In the genomic region with DNA sequence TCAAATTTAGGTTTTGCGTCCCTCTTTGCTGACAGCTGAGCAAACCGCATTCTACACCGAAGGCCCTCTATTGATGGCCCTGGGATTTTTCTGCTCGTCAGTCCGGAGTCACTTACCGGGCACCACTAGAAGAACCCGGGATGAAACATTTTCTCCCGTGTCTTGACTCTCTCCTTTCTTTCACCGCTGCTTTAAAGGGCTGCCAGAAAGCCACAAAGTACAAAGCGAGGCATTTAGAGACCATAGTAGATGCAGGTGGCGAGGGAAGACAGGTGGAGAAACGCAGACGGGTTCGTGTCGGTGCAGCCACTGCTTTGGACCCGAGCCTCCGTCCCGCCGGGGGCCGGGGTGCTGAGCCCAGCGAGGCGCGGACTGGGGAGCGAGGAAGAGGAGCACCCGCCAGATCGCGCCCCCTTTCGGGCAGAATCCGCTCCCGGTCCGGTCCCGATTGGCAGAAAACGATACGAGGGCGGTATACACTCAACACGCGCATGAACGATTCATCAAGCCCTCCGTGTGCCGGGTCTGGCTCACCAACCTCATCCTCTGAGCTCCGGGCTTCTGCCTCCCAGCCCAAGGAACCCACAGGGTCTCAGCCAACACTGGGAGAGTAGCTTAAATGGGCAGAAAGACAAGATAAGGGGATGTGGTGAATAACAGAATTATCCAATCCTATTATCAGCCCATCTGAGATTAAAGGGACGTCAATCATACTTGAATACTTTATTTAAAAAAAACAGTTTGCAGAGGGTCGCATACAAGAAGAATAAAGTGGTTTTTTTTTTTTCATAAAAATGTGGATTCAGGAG, we compare ENCODE assay signal across 8 cellular contexts.
DNase-seq lines count a peak whose midpoint lies in the region; ATAC-seq and TF ChIP-seq lines count a peak whose summit lies in the region.

No MANE protein-coding gene starts in this region.

- H3K9ac ChIP-seq in BLaER1 = peak overlapping the region; percentile 84

- no peaks in the 10 kb centered on the region for H3K36me3 ChIP-seq in BLaER1
- no peaks in the 10 kb centered on the region for H3K36me3 ChIP-seq in lower lobe of right lung

- no peaks in the 10 kb centered on the region for H3K9me3 Mint-ChIP-seq in activated CD4-positive, alpha-beta memory T cell treated with anti-CD3 and anti-CD28 coated beads for 36 hours

- peak; percentile 59 for ATAC-seq in GM19372 (IDR thresholded peaks at IDR 0.05; ENCODE audit: low read depth, unreplicated experiment)
- ATAC-seq in lower lobe of right lung = peak; percentile 92 to 94

- POLR2A ChIA-PET in activated CD4-positive, alpha-beta memory T cell treated with anti-CD3 and anti-CD28 coated beads for 36 hours (lab: Charles Lee) = interaction anchor here (0.8 to 2.3 kb wide), 5 partner anchors 25 to 177 kb away, joined by 3 to 10 read pairs (median 5); no protein-coding TSS in a partner anchor

- intact Hi-C loops in activated CD4-positive, alpha-beta memory T cell treated with anti-CD3 and anti-CD28 coated beads for 36 hours (cut with micrococcal nuclease) = loop anchor here (1.0 to 5.0 kb wide), 6 partner anchors 24 to 142 kb away; partner anchors contain the start of gene TRIM27
- intact Hi-C loops in lower lobe of right lung (cut with DNase I) = loop anchor here (5.0 kb wide), 1 partner anchor 178 kb away; no protein-coding TSS in a partner anchor

- peak overlapping the region; percentile 86 for H3K4me3 Mint-ChIP-seq in activated CD4-positive, alpha-beta memory T cell treated with anti-CD3 and anti-CD28 coated beads for 36 hours

- peak overlapping the region; percentile 75 for H3K4me3 ChIP-seq in BLaER1
- H3K4me3 ChIP-seq in lower lobe of right lung = peak overlapping the region; percentile 74

- peak overlapping the region; percentile 85 for H3K27ac Mint-ChIP-seq in activated CD4-positive, alpha-beta memory T cell treated with anti-CD3 and anti-CD28 coated beads for 36 hours

- DNase-seq in HK-2 (ENCODE audit: unreplicated experiment) (peak; percentile 94), NCI-H82 treated with DMSO at 0.1 percent for 48 hours (lab: John Stamatoyannopoulos, UW; ENCODE audit: unreplicated experiment) (peak; percentile 87), ecto neural progenitor cell (ENCODE audit: low spot score) (peak; percentile 94), lower lobe of right lung (peak; percentile 87)
- DNase-seq in activated CD4-positive, alpha-beta memory T cell treated with anti-CD3 and anti-CD28 coated beads for 36 hours = peak; percentile 91
- peak; percentile 92 for DNase-seq in stimulated activated CD4-positive, alpha-beta T cell treated with anti-CD3 and anti-CD28 coated beads, Interleukin-4, amount 100 ng/mL, for 24 hours

- no peaks in the 10 kb centered on the region for H4K20me1 ChIP-seq in BLaER1

- no peaks in the 10 kb centered on the region for H3K9me3 ChIP-seq in BLaER1
- H3K9me3 ChIP-seq in lower lobe of right lung = no peaks in the 10 kb centered on the region

- H3K27me3 Mint-ChIP-seq in activated CD4-positive, alpha-beta memory T cell treated with anti-CD3 and anti-CD28 coated beads for 36 hours = peaks cover 16% of the 10 kb centered on the region

- TF ChIP-seq CTCF in lower lobe of right lung (IDR thresholded peaks at IDR 0.05) = peak; percentile 63

- H3K27me3 ChIP-seq in BLaER1 = no peaks in the 10 kb centered on the region
- H3K27me3 ChIP-seq in lower lobe of right lung (ENCODE audit: low read depth) = peaks cover 30% of the 10 kb centered on the region

- H3K36me3 Mint-ChIP-seq in activated CD4-positive, alpha-beta memory T cell treated with anti-CD3 and anti-CD28 coated beads for 36 hours = peaks cover 2% of the 10 kb centered on the region

- CTCF ChIA-PET in activated CD4-positive, alpha-beta memory T cell treated with anti-CD3 and anti-CD28 coated beads for 36 hours (lab: Charles Lee) = interaction anchor here (0.6 to 4.8 kb wide), 24 partner anchors 9 to 1853 kb away, joined by 3 to 106 read pairs (median 4); partner anchors contain the start of gene TRIM27

- H3K27ac ChIP-seq in BLaER1 = peak overlapping the region; percentile 84
- H3K27ac ChIP-seq in lower lobe of right lung = peak overlapping the region; percentile 74

- peaks cover 14% of the 10 kb centered on the region for H3K4me1 Mint-ChIP-seq in activated CD4-positive, alpha-beta memory T cell treated with anti-CD3 and anti-CD28 coated beads for 36 hours (ENCODE audit: low read depth)

- H3K4me2 ChIP-seq in BLaER1 = peak overlapping the region; percentile 75

- H3K4me1 ChIP-seq in BLaER1 (peaks cover 9% of the 10 kb centered on the region; the same call in 1 of the 2 replicates), lower lobe of right lung (peaks cover 9% of the 10 kb centered on the region)

Comparison
In these comparisons a context has a peak if more than half of its experiments do, and no peak if none do; other contexts are left out.
1. Peak in every context shown above with its lines: DNase-seq, ATAC-seq, H3K4me3 ChIP-seq and H3K27ac ChIP-seq.